ENCODE assay signal across 8 cellular contexts in the genomic region with DNA sequence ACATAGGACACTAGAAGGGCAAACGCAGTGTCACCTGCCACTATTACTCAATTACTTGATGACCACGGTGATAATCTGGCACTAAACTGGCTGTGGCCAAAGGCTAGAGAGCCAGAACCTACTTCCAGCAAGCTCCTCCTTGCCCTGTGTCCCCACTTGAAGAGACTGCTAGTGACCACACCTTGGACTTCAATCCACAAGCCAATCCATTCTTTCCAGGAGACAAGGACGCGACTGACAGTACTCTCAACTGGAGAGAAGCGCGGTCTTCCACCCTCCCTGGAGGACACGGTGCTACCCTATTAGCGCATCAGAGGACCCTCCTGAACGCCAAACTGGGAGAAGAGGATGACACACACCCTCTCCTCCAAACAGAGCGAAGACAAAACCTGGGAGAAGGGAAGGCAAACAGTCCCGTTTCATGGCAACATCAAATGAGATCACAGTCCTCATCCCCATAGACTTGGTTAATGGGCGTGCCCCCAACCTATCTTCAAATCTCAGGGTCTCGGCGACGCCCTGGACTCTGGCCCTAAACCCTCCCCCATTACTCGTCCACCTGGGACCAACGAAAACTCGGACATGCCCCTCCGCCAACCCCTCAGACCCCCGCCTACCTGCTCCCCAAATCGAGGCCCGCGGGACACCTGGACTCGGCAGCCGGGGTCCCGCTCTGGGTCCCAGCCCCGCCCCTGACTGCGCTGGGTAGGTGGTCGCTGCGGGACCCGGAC. TPM values are rescaled to one million over a fixed set of nuclear protein-coding genes. Genes with fewer than 3 reads are reported as not detected.
DNase-seq lines count a peak whose midpoint lies in the region; ATAC-seq and TF ChIP-seq lines count a peak whose summit lies in the region.

No MANE protein-coding gene starts in this region.

- peak overlapping the region; percentile 40 for H3K27ac ChIP-seq in OCI-LY7 (ENCODE audit: low read depth, low read length, poor library complexity, severe bottlenecking)
- peak overlapping the region; percentile 97 to 100 (median 100) for H3K27ac ChIP-seq in right lobe of liver
- peak overlapping the region; percentile 99 for H3K27ac ChIP-seq in temporal lobe (ENCODE audit: low read depth, low read length)

- no peak for TF ChIP-seq CTCF in OCI-LY7 (conservative IDR thresholded peaks at IDR 0.05; ENCODE audit: low read length)
- TF ChIP-seq CTCF in right lobe of liver (IDR thresholded peaks at IDR 0.05): no peak

- WGBS in right lobe of liver (ENCODE audit: insufficient coverage, low coverage, low lambda C conversion rate, missing lambda C conversion rate): 0% methylated on average over 14 of the region's 31 CpGs

- POLR2A ChIA-PET in OCI-LY7 (lab: Charles Lee): interaction anchor here (0.7 kb wide), 1 partner anchor 193 kb away, joined by 3 read pairs; no protein-coding TSS in a partner anchor

- intact Hi-C loops in OCI-LY7 (cut with micrococcal nuclease; ENCODE audit: unreplicated experiment): loop anchor here (2.0 to 5.0 kb wide), 2 partner anchors 68 to 584 kb away; a partner anchor contains a TSS
- intact Hi-C loops in right lobe of liver (cut with DNase I): no loop called here

- DNase-seq in GM04504 (ENCODE audit: low read depth) (peak; percentile 24), OCI-LY7 (ENCODE audit: low spot score) (no peak), cerebellar cortex (ENCODE audit: low spot score) (peak; percentile 46), right lobe of liver (peak in 2 of 3 donors; percentile 66 to 82), NCI-H510A (lab: John Stamatoyannopoulos, UW) (no peak), UCSD-AML1 (lab: John Stamatoyannopoulos, UW; ENCODE audit: unreplicated experiment) (no peak)

- H3K9me2 ChIP-seq in OCI-LY7 (ENCODE audit: insufficient read depth, low read length): no peaks in the 10 kb centered on the region

- peaks cover 12% of the 10 kb centered on the region; the same call in 1 of the 2 replicates for H3K79me2 ChIP-seq in OCI-LY7 (ENCODE audit: insufficient read depth, low read depth, low read length)

- peaks cover 1% of the 10 kb centered on the region; the same call in 1 of the 2 replicates for H3K36me3 ChIP-seq in OCI-LY7 (ENCODE audit: insufficient read depth, low read length)
- H3K36me3 ChIP-seq in right lobe of liver: peaks cover 0 to 4% (median 0%) of the 10 kb centered on the region in 4 donors

- no peaks in the 10 kb centered on the region for H4K20me1 ChIP-seq in OCI-LY7 (ENCODE audit: insufficient read depth, low read length)

- peak; percentile 34 for TF ChIP-seq POLR2A in right lobe of liver (IDR thresholded peaks at IDR 0.05)

- H3K27me3 ChIP-seq in right lobe of liver: no peaks in the 10 kb centered on the region

- CTCF ChIA-PET in OCI-LY7 (lab: Charles Lee; ENCODE audit: unreplicated experiment): no interaction called here

- H3K4me2 ChIP-seq in OCI-LY7 (ENCODE audit: low read length): peak overlapping the region; percentile 76

- peaks cover 22% of the 10 kb centered on the region for H3K4me1 ChIP-seq in OCI-LY7 (ENCODE audit: insufficient read depth, low read length, poor library complexity, severe bottlenecking)
- H3K4me1 ChIP-seq in right lobe of liver: peaks cover 0 to 47% (median 13%) of the 10 kb centered on the region in 4 donors

- peak overlapping the region; percentile 86 for H3K4me3 ChIP-seq in OCI-LY7 (ENCODE audit: low read depth, low read length, poor library complexity, severe bottlenecking)
- peak overlapping the region; percentile 81 to 99 (median 98) for H3K4me3 ChIP-seq in right lobe of liver

- BruUV-seq in OCI-LY7 (replicated peaks; lab: Mats Ljungman, UMichigan): TSS peak; percentile 72

- H2AFZ ChIP-seq in OCI-LY7 (ENCODE audit: low read length): peak overlapping the region; percentile 63

- H3K9me3 ChIP-seq in OCI-LY7 (ENCODE audit: low read length) (no peaks in the 10 kb centered on the region), right lobe of liver (no peaks in the 10 kb centered on the region)

- ATAC-seq in HG02759 (IDR thresholded peaks at IDR 0.05; ENCODE audit: unreplicated experiment) (peak; percentile 30), right lobe of liver (peak; percentile 45 to 64 (median 55))

RNA-seq across cellular contexts. Expression of a gene that starts 0.5 kb away (rescaled TPM):
- total RNA-seq in OCI-LY7 (2014; rRNA removed; shearing (Covaris generic)): 12.9 and 20.9 TPM in 2 replicates
- 18.1 and 20.5 TPM in 2 replicates for total RNA-seq in OCI-LY7 (2022)
- total RNA-seq in right lobe of liver: 10 to 100 TPM; 25.4 to 44.3 (median 35.9) TPM
- total RNA-seq in temporal lobe: 26.8 TPM

RNA-seq across cellular contexts. Expression of a gene that starts 30.3 kb away (rescaled TPM):
- total RNA-seq in OCI-LY7 (2014; rRNA removed; shearing (Covaris generic)): not detected in 2 replicates
- total RNA-seq in OCI-LY7 (2022) (not detected in 2 replicates), right lobe of liver (1 to 10 TPM in 5 of 6 experiments, under 1 TPM in 1; 0.68 to 3.6 (median 2.8) TPM), temporal lobe (5.4 TPM)

RNA-seq across cellular contexts. Expression of a gene that starts 44.6 kb away (rescaled TPM):
- total RNA-seq in OCI-LY7 (2014; rRNA removed; shearing (Covaris generic)): 69.4 and 83.9 TPM in 2 replicates
- total RNA-seq in OCI-LY7 (2022): 107 and 113 TPM in 2 replicates
- 10 to 100 TPM; 19.7 to 33.0 (median 25.8) TPM for total RNA-seq in right lobe of liver
- total RNA-seq in temporal lobe: 79.7 TPM

Comparison
In these comparisons a context has a peak if more than half of its experiments do, and no peak if none do; other contexts are left out.
1. DNase-seq: peak in GM04504 (single experiment), cerebellar cortex (single experiment) and right lobe of liver (2 of 3); none in OCI-LY7 (single experiment), NCI-H510A (single experiment) and UCSD-AML1 (single experiment).
2. H3K27ac ChIP-seq: peak in every context shown above with its lines; median percentile 100 in right lobe of liver; 99 in temporal lobe; 40 in OCI-LY7.